21 cellular contexts compared by ENCODE assay signal in the genomic region with DNA sequence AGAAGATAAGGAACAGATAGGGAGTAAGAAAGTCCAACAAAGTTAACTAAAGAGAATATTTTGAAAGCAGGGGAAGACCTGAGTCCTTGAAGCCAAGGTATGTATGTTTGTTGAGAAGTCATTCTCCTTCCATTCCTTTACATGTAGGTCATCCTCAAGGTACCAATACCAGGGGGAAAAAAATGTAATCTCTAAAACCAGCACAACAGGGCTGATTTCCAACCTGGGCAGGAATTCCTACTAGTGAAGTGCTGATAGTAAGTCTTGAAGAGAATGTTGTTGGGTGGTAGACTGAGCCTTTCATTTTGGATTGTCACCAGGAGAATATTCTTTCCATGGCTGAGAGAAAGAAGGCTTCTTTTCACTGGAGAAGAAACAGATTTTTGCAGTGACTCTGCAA.
DNase-seq lines count a peak whose midpoint lies in the region; ATAC-seq lines count a peak whose summit lies in the region.
"Had no signal": no experiment of that assay in that cellular context is flagged by ENCODE, and none has a peak within 500 bp of the region (broad histone marks: within the 10 kb centered on the region; RNA-seq: fewer than 3 reads in every experiment).

No MANE protein-coding gene starts in this region.

- H3K79me2 ChIP-seq in trophoblast cell (ENCODE audit: control insufficient read depth, insufficient read depth, low read length, poor library complexity) = no peaks in the 10 kb centered on the region

- no peak overlapping the region for H2BK5ac ChIP-seq in trophoblast cell (ENCODE audit: low read depth, low read length, poor library complexity)

- no peak overlapping the region for H3K4me2 ChIP-seq in trophoblast cell (ENCODE audit: low read length)
- H3K4me2 ChIP-seq: A549; BLaER1 treated with 17β-estradiol and CSF1 and Interleukin-3, amounts not matched to agents 10 nM and 100 nM had no signal

- DNase-seq in NCI-H226 (peak; percentile 69), kidney tubule cell (ENCODE audit: low spot score) (peak; percentile 39), trophoblast cell (peak; percentile 73 to 92), activated T-cell treated with anti-CD3 and anti-CD28 coated beads for 4 hours (no peak), retina (no peak)
- DNase-seq: 8988T; ACHN; AML-193; BE2C; CD4-positive, alpha-beta T cell; CD8-positive, alpha-beta memory T cell; DMS 273 treated with DMSO at 0.1 percent for 48 hours; DMS79; GDM1; GM23248; H9 had no signal

- no peak overlapping the region for H4K12ac ChIP-seq in trophoblast cell (ENCODE audit: low read depth, low read length)

- no peaks in the 10 kb centered on the region for H3K36me3 ChIP-seq in trophoblast cell (ENCODE audit: control insufficient read depth in 1 of 2, insufficient read depth in 2 of 2, low read length in 2 of 2)
- H3K36me3 ChIP-seq: BE2C; BLaER1 treated with 17β-estradiol and CSF1 and Interleukin-3, amounts not matched to agents 10 nM and 100 nM had no signal

- no peak overlapping the region for H3K27ac ChIP-seq in trophoblast cell (ENCODE audit: low read depth, low read length)
- H3K27ac ChIP-seq: A549; BLaER1 treated with 17β-estradiol and CSF1 and Interleukin-3, amounts not matched to agents 10 nM and 100 nM; GM23248 had no signal

- H3K23ac ChIP-seq in trophoblast cell (ENCODE audit: low read length) = no peak overlapping the region

- no peak overlapping the region for H3K9ac ChIP-seq in trophoblast cell (ENCODE audit: low read length)
- H3K9ac ChIP-seq: BLaER1 treated with 17β-estradiol and CSF1 and Interleukin-3, amounts not matched to agents 10 nM and 100 nM; GM23248 had no signal

- no peaks in the 10 kb centered on the region for H3K27me3 ChIP-seq in trophoblast cell (ENCODE audit: insufficient read depth, low read length)
- H3K27me3 ChIP-seq: BE2C; BLaER1 treated with 17β-estradiol and CSF1 and Interleukin-3, amounts not matched to agents 10 nM and 100 nM had no signal

- no peak overlapping the region for H4K8ac ChIP-seq in trophoblast cell (ENCODE audit: low read depth, low read length)

- no peak overlapping the region for H3K4ac ChIP-seq in trophoblast cell (ENCODE audit: low read depth, low read length)

- H3K9me3 ChIP-seq in trophoblast cell (ENCODE audit: insufficient read depth, low read depth, low read length) = no peaks in the 10 kb centered on the region
- H3K9me3 ChIP-seq: A549; BE2C; BLaER1 treated with 17β-estradiol and CSF1 and Interleukin-3, amounts not matched to agents 10 nM and 100 nM had no signal

- no peak overlapping the region for H2AFZ ChIP-seq in trophoblast cell (ENCODE audit: insufficient read depth, low read length, poor library complexity)
- H2AFZ ChIP-seq: GM23248 had no signal

- no peak overlapping the region for H2AK5ac ChIP-seq in trophoblast cell (ENCODE audit: low read length)

- H4K91ac ChIP-seq in trophoblast cell (ENCODE audit: low read depth, low read length) = no peak overlapping the region

- ATAC-seq in HG03571 (IDR thresholded peaks at IDR 0.05; ENCODE audit: unreplicated experiment) = no peak
- ATAC-seq: A549, GM12878, HCT116 had no signal

- H3K14ac ChIP-seq in trophoblast cell (ENCODE audit: low read length) = no peak overlapping the region

- H3K79me1 ChIP-seq in trophoblast cell (ENCODE audit: low read length) = peaks cover 2% of the 10 kb centered on the region

- no peak overlapping the region for H2BK12ac ChIP-seq in trophoblast cell (ENCODE audit: low read length)

- H3K4me3 ChIP-seq in trophoblast cell (ENCODE audit: low read depth, low read length) = no peak overlapping the region
- H3K4me3 ChIP-seq: A549; BLaER1 treated with 17β-estradiol and CSF1 and Interleukin-3, amounts not matched to agents 10 nM and 100 nM; GM12878; GM23248 had no signal

- H3K18ac ChIP-seq in trophoblast cell (ENCODE audit: low read length) = no peak overlapping the region

- H3K4me1 ChIP-seq in trophoblast cell (ENCODE audit: control insufficient read depth in 1 of 2, insufficient read depth in 2 of 2, low read length in 2 of 2) = peaks cover 0 to 3% of the 10 kb centered on the region in 2 experiments
- H3K4me1 ChIP-seq: A549; BE2C; BLaER1 treated with 17β-estradiol and CSF1 and Interleukin-3, amounts not matched to agents 10 nM and 100 nM had no signal

- no peak overlapping the region for H2BK120ac ChIP-seq in trophoblast cell (ENCODE audit: insufficient read depth, low read length, poor library complexity)

Comparison
In these comparisons a context has a peak if more than half of its experiments do, and no peak if none do; other contexts are left out.
1. DNase-seq: peak in NCI-H226 (single experiment), kidney tubule cell (single experiment) and trophoblast cell (2 of 2); none in activated T-cell treated with anti-CD3 and anti-CD28 coated beads for 4 hours (single experiment) and retina (single experiment).